In genomic region chr16:3364774-3365427, GRCh38 we compare ENCODE assay signal across 9 cellular contexts. TPM values are rescaled to one million over a fixed set of nuclear protein-coding genes. Genes with fewer than 3 reads are reported as not detected.
DNase-seq lines count a peak whose midpoint lies in the region; ATAC-seq and TF ChIP-seq lines count a peak whose summit lies in the region.
"Had no signal": no experiment of that assay in that cellular context is flagged by ENCODE, and none has a peak within 500 bp of the region (broad histone marks: within the 10 kb centered on the region; RNA-seq: fewer than 3 reads in every experiment).

No MANE protein-coding gene starts in this region.

- H3K27ac Mint-ChIP-seq in glutamatergic neuron (ENCODE audit: unreplicated experiment), result no peak overlapping the region

- no peak for TF ChIP-seq CTCF in AG09319 (IDR thresholded peaks at IDR 0.05; ENCODE audit: low read depth, low read length)
- TF ChIP-seq CTCF in glutamatergic neuron (IDR thresholded peaks at IDR 0.05; ENCODE audit: partially characterized antibody, unreplicated experiment), result no peak

- no peak overlapping the region for H3K4me3 Mint-ChIP-seq in glutamatergic neuron (ENCODE audit: unreplicated experiment)

- no peaks in the 10 kb centered on the region for H3K27me3 Mint-ChIP-seq in glutamatergic neuron (ENCODE audit: unreplicated experiment)

- DNase-seq in AG09319 (ENCODE audit: extremely low read depth, low read depth) (peak; percentile 90), NCI-H2081 treated with DMSO at 0.1 percent for 48 hours (lab: John Stamatoyannopoulos, UW) (peak; percentile 97), dermis blood vessel endothelial cell (peak; percentile 93), lung microvascular endothelial cell (ENCODE audit: low read depth in 2 of 2) (peak; percentile 92 to 94), glutamatergic neuron (no peak)
- DNase-seq in activated CD4-positive, alpha-beta T cell treated with anti-CD3 and anti-CD28 coated beads, Interleukin-2, amount 50 U/mL, for 4 hours, result peak; percentile 77 to 79
- DNase-seq in stimulated activated CD8-positive, alpha-beta memory T cell treated with anti-CD3 and anti-CD28 coated beads, Interleukin-15, amount 100 ng/mL, for 24 hours (ENCODE audit: low read depth), result peak; percentile 52

- H3K9me3 Mint-ChIP-seq in glutamatergic neuron (ENCODE audit: unreplicated experiment), result no peaks in the 10 kb centered on the region

- peak; percentile 82 for ATAC-seq in GM21360 (IDR thresholded peaks at IDR 0.05; ENCODE audit: unreplicated experiment)
- ATAC-seq: HCT116 had no signal

- no peaks in the 10 kb centered on the region for H3K36me3 Mint-ChIP-seq in glutamatergic neuron (ENCODE audit: unreplicated experiment)

- no peaks in the 10 kb centered on the region for H3K4me1 Mint-ChIP-seq in glutamatergic neuron (ENCODE audit: low read depth, unreplicated experiment)

RNA-seq across cellular contexts. Expression of gene OR2C1, which starts 9.2 kb away (rescaled TPM):
- total RNA-seq in dermis blood vessel endothelial cell (not detected in 2 replicates), lung microvascular endothelial cell (under 0.01 TPM in 1 of 2 replicates, not detected in the other), glutamatergic neuron (ENCODE audit: unreplicated experiment) (not detected)

RNA-seq across cellular contexts. Expression of gene ZSCAN32, which starts 35.9 kb away (rescaled TPM):
- 12.4 and 12.6 TPM in 2 replicates for total RNA-seq in dermis blood vessel endothelial cell
- total RNA-seq in lung microvascular endothelial cell, result 7.6 and 8.9 TPM in 2 replicates
- 14.9 TPM for total RNA-seq in glutamatergic neuron (ENCODE audit: unreplicated experiment)

RNA-seq across cellular contexts. Expression of gene ZNF174, which starts 36.1 kb away (rescaled TPM):
- total RNA-seq in dermis blood vessel endothelial cell (6.4 and 8.0 TPM in 2 replicates), lung microvascular endothelial cell (4.8 and 5.2 TPM in 2 replicates), glutamatergic neuron (ENCODE audit: unreplicated experiment) (16.3 TPM)

RNA-seq across cellular contexts. Expression of gene ZNF75A, which starts 59.6 kb away (rescaled TPM):
- 19.6 and 23.5 TPM in 2 replicates for total RNA-seq in dermis blood vessel endothelial cell
- 9.6 and 13.3 TPM in 2 replicates for total RNA-seq in lung microvascular endothelial cell
- total RNA-seq in glutamatergic neuron (ENCODE audit: unreplicated experiment), result 62.4 TPM

RNA-seq across cellular contexts. Expression of gene TIGD7, which starts 59.7 kb away (rescaled TPM):
- 2.4 and 3.4 TPM in 2 replicates for total RNA-seq in dermis blood vessel endothelial cell
- 1.7 and 3.2 TPM in 2 replicates for total RNA-seq in lung microvascular endothelial cell
- total RNA-seq in glutamatergic neuron (ENCODE audit: unreplicated experiment), result 8.6 TPM
